ENCODE assay signal across 9 cellular contexts in genomic region chr14:89308232-89308959, GRCh38.
DNase-seq lines count a peak whose midpoint lies in the region; ATAC-seq and TF ChIP-seq lines count a peak whose summit lies in the region.
"Had no signal": no experiment of that assay in that cellular context is flagged by ENCODE, and none has a peak within 500 bp of the region (broad histone marks: within the 10 kb centered on the region; RNA-seq: fewer than 3 reads in every experiment).

No MANE protein-coding gene starts in this region.

- no peak for TF ChIP-seq CTCF in CD14-positive monocyte (IDR thresholded peaks at IDR 0.05)

- H3K36me3 Mint-ChIP-seq in CD14-positive monocyte: peaks cover 18 to 53% of the 10 kb centered on the region in 2 donors
- H3K36me3 Mint-ChIP-seq in dendritic cell treated with granulocyte-macrophage colony-stimulating factor and Interleukin-4, amounts not matched to agents 40 ng/mL and 50 ng/mL, for 4 days (ENCODE audit: low read depth): peaks cover 31% of the 10 kb centered on the region

- peak overlapping the region in 5 of 7 donors; percentile 3 to 85 (median 78) for H3K27ac Mint-ChIP-seq in CD14-positive monocyte
- H3K27ac Mint-ChIP-seq in dendritic cell treated with granulocyte-macrophage colony-stimulating factor and Interleukin-4, amounts not matched to agents 40 ng/mL and 50 ng/mL, for 4 days: peak overlapping the region; percentile 83

- no peaks in the 10 kb centered on the region for H3K9me3 Mint-ChIP-seq in CD14-positive monocyte
- no peaks in the 10 kb centered on the region for H3K9me3 Mint-ChIP-seq in dendritic cell treated with granulocyte-macrophage colony-stimulating factor and Interleukin-4, amounts not matched to agents 40 ng/mL and 50 ng/mL, for 4 days

- H3K27me3 Mint-ChIP-seq in CD14-positive monocyte (ENCODE audit: low read depth in 3 of 3): peaks cover 0 to 2% (median 0%) of the 10 kb centered on the region in 3 donors
- no peaks in the 10 kb centered on the region for H3K27me3 Mint-ChIP-seq in dendritic cell treated with granulocyte-macrophage colony-stimulating factor and Interleukin-4, amounts not matched to agents 40 ng/mL and 50 ng/mL, for 4 days

- H3K4me3 Mint-ChIP-seq in CD14-positive monocyte: no peak overlapping the region
- H3K4me3 Mint-ChIP-seq in dendritic cell treated with granulocyte-macrophage colony-stimulating factor and Interleukin-4, amounts not matched to agents 40 ng/mL and 50 ng/mL, for 4 days: peak overlapping the region; percentile 42

- intact Hi-C loops in CD14-positive monocyte (cut with micrococcal nuclease): loop anchor here (5.0 to 10.0 kb wide), 2 partner anchors 34 to 106 kb away; partner anchors contain the start of gene FOXN3 (in 1 of the 2)
- intact Hi-C loops in dendritic cell treated with granulocyte-macrophage colony-stimulating factor and Interleukin-4, amounts not matched to agents 40 ng/mL and 50 ng/mL, for 4 days (cut with micrococcal nuclease): no loop called here

- ATAC-seq in GM18868 (IDR thresholded peaks at IDR 0.05; ENCODE audit: unreplicated experiment) (peak; percentile 37), HG03469 (IDR thresholded peaks at IDR 0.05; ENCODE audit: unreplicated experiment) (peak; percentile 22), SK-N-SH treated with all-trans-retinoic acid at 6 μM for 48 hours (no peak), GM21619 (IDR thresholded peaks at IDR 0.05; ENCODE audit: unreplicated experiment) (no peak)

- DNase-seq in CD14-positive monocyte (ENCODE audit: low spot score): no peak
- no peak for DNase-seq in COLO668 (lab: John Stamatoyannopoulos, UW; ENCODE audit: unreplicated experiment)
- DNase-seq in NCI-H446 treated with DMSO at 0.1 percent for 48 hours (lab: John Stamatoyannopoulos, UW): no peak
- DNase-seq: heart right ventricle had no signal

- peaks cover 51% of the 10 kb centered on the region for H3K4me1 Mint-ChIP-seq in CD14-positive monocyte
- H3K4me1 Mint-ChIP-seq in dendritic cell treated with granulocyte-macrophage colony-stimulating factor and Interleukin-4, amounts not matched to agents 40 ng/mL and 50 ng/mL, for 4 days (ENCODE audit: low read depth): peaks cover 62% of the 10 kb centered on the region

TF ChIP-seq in SK-N-SH treated with all-trans-retinoic acid at 6 μM for 48 hours, 23 proteins besides CTCF, POLR2A, EP300 and RAD21:
- TF ChIP-seq GLIS3 (CRISPR knock-in tag; IDR thresholded peaks at IDR 0.05) (no peak), CSDC2 (CRISPR knock-in tag; IDR thresholded peaks at IDR 0.05) (no peak), PPARA (CRISPR knock-in tag; IDR thresholded peaks at IDR 0.05; ENCODE audit: borderline replicate concordance) (no peak), TCF4 (CRISPR knock-in tag; IDR thresholded peaks at IDR 0.05; ENCODE audit: borderline replicate concordance) (no peak), ESRRG (CRISPR knock-in tag; IDR thresholded peaks at IDR 0.05) (no peak)

Comparison
In these comparisons a context has a peak if more than half of its experiments do, and no peak if none do; other contexts are left out.
1. ATAC-seq: peak in GM18868 (single experiment) and HG03469 (single experiment); none in SK-N-SH treated with all-trans-retinoic acid at 6 μM for 48 hours (single experiment) and GM21619 (single experiment).